In genomic region chr13:51793570-51794273, GRCh38 we compare ENCODE assay signal across 9 cellular contexts. TPM values are rescaled to one million over a fixed set of nuclear protein-coding genes. Genes with fewer than 3 reads are reported as not detected.
DNase-seq lines count a peak whose midpoint lies in the region; ATAC-seq, FAIRE-seq and TF ChIP-seq lines count a peak whose summit lies in the region.
"Had no signal": no experiment of that assay in that cellular context is flagged by ENCODE, and none has a peak within 500 bp of the region (broad histone marks: within the 10 kb centered on the region; RNA-seq: fewer than 3 reads in every experiment).

No MANE protein-coding gene starts in this region.

- TF ChIP-seq CTCF in A549 (IDR thresholded peaks at IDR 0.05), result no peak
- no peak for TF ChIP-seq CTCF in esophagus muscularis mucosa (IDR thresholded peaks at IDR 0.05)
- no peak for TF ChIP-seq CTCF in WTC11 (IDR thresholded peaks at IDR 0.05)

- 58% methylated on average over 6 of the region's 6 CpGs for WGBS in A549 (ENCODE audit: missing lambda C conversion rate)
- 71% methylated on average over 6 of the region's 6 CpGs for WGBS in esophagus muscularis mucosa

- no peaks in the 10 kb centered on the region for H3K9me3 Mint-ChIP-seq in WTC11

- intact Hi-C loops in esophagus muscularis mucosa (cut with DNase I), result no loop called here

- H3K36me3 ChIP-seq in esophagus muscularis mucosa, result peaks cover 0 to 46% (median 9%) of the 10 kb centered on the region in 4 donors

- H3K27ac Mint-ChIP-seq in WTC11, result no peak overlapping the region

- H3K27me3 Mint-ChIP-seq in WTC11 (ENCODE audit: low read depth), result no peaks in the 10 kb centered on the region

- peak in 1 of 2 experiments; percentile 53 for DNase-seq in A549 (ENCODE audit: low read depth in 1 of 2, low spot score in 1 of 2)
- peak; percentile 82 for DNase-seq in SKM-1 (lab: John Stamatoyannopoulos, UW; ENCODE audit: unreplicated experiment)
- DNase-seq in esophagus muscularis mucosa (ENCODE audit: extremely low spot score), result no peak
- peak; percentile 46 to 58 for DNase-seq in stimulated activated CD4-positive, alpha-beta T cell treated with anti-CD3 and anti-CD28 coated beads, Interleukin-12 subunit alpha, Interleukin-12 subunit beta, amount 100 ng/mL, for 24 hours (ENCODE audit: low read depth in 2 of 2)
- DNase-seq in WTC11 (ENCODE audit: low spot score), result no peak
- no peak for DNase-seq in NCI-H526 (lab: John Stamatoyannopoulos, UW)

- H3K4me3 Mint-ChIP-seq in WTC11, result no peak overlapping the region

- H3K4me1 ChIP-seq in A549, result peaks cover 13% of the 10 kb centered on the region
- peaks cover 0 to 12% (median 8%) of the 10 kb centered on the region in 4 donors for H3K4me1 ChIP-seq in esophagus muscularis mucosa

- CTCF ChIA-PET in A549 (lab: Yijun Ruan, JAX), result interaction anchor here (1.0 to 1.4 kb wide), 2 partner anchors 8 to 208 kb away, joined by 3 read pairs; no protein-coding TSS in a partner anchor
- CTCF ChIA-PET in WTC11 (lab: Charles Lee), result no interaction called here

- no peak for TF ChIP-seq RAD21 in A549 (conservative IDR thresholded peaks at IDR 0.05 in 1 of 2, IDR thresholded peaks at IDR 0.05 in 1 of 2)

- H3K4me3 ChIP-seq in A549 (no peak overlapping the region), esophagus muscularis mucosa (no peak overlapping the region)
- H3K4me3 ChIP-seq: dorsolateral prefrontal cortex had no signal

- peak overlapping the region; percentile 23 for H3K4me2 ChIP-seq in A549

- peak; percentile 68 to 77; a peak in 4 of 6 replicates for ATAC-seq in A549
- peak; percentile 61 for ATAC-seq in HG03159 (IDR thresholded peaks at IDR 0.05; ENCODE audit: unreplicated experiment)
- no peak for ATAC-seq in WTC11

- H3K27me3 ChIP-seq in esophagus muscularis mucosa, result no peaks in the 10 kb centered on the region
- H3K27me3 ChIP-seq: dorsolateral prefrontal cortex had no signal

- TF ChIP-seq EP300 in A549 (IDR thresholded peaks at IDR 0.05) (no peak), esophagus muscularis mucosa (IDR thresholded peaks at IDR 0.05) (no peak)

- POLR2A ChIA-PET in A549 (lab: Yijun Ruan, JAX), result interaction anchor here (1.6 kb wide), 1 partner anchor 341 kb away, joined by 4 read pairs; the partner anchor contains the start of gene INTS6
- POLR2A ChIA-PET in WTC11 (lab: Charles Lee), result no interaction called here

- H3K4me1 Mint-ChIP-seq in WTC11, result peaks cover 15% of the 10 kb centered on the region

- no peaks in the 10 kb centered on the region for H3K9me3 ChIP-seq in A549
- no peaks in the 10 kb centered on the region for H3K9me3 ChIP-seq in esophagus muscularis mucosa

- no peak for FAIRE-seq in A549 (lab: Jason Lieb, UNC)

- no peak for TF ChIP-seq POLR2A in A549 (IDR thresholded peaks at IDR 0.05; ENCODE audit: low read length)
- TF ChIP-seq POLR2A in GM18951 (IDR thresholded peaks at IDR 0.05; ENCODE audit: extremely low read depth, insufficient read depth, insufficient read length), result peak; percentile 27
- no peak for TF ChIP-seq POLR2A in esophagus muscularis mucosa (IDR thresholded peaks at IDR 0.05; ENCODE audit: low read depth)

- in situ Hi-C loops in GM18951 (cut with MboI; ENCODE audit: low sequenced_read_pairs, unreplicated experiment), result no loop called here

- H3K36me3 Mint-ChIP-seq in WTC11, result no peaks in the 10 kb centered on the region

- H3K27ac ChIP-seq in A549, result peak overlapping the region; percentile 66 to 82
- peak overlapping the region; percentile 40 to 50 (median 42) for H3K27ac ChIP-seq in esophagus muscularis mucosa (replicated peaks in 1 of 4)

TF ChIP-seq in A549, 52 proteins besides CTCF, POLR2A, EP300 and RAD21 (continues in another document):
- TF ChIP-seq ZFP36 (IDR thresholded peaks at IDR 0.05; ENCODE audit: borderline replicate concordance, partially characterized antibody) (no peak), CHD2 (IDR thresholded peaks at IDR 0.05; ENCODE audit: low read length, partially characterized antibody) (no peak), MAFK (IDR thresholded peaks at IDR 0.05; ENCODE audit: partially characterized antibody) (peak; percentile 35), KDM1A (IDR thresholded peaks at IDR 0.05; ENCODE audit: low read depth) (no peak), HES2 (IDR thresholded peaks at IDR 0.05) (no peak), SMC3 (IDR thresholded peaks at IDR 0.05) (no peak), GATA3 (IDR thresholded peaks at IDR 0.05; ENCODE audit: borderline replicate concordance) (no peak), ESRRA (IDR thresholded peaks at IDR 0.05; ENCODE audit: borderline replicate concordance, low read length) (no peak), POLR2AphosphoS2 (conservative IDR thresholded peaks at IDR 0.05; ENCODE audit: low read length) (no peak), TFCP2L1 (CRISPR knock-in tag; IDR thresholded peaks at IDR 0.05) (no peak), ZC3H11A (IDR thresholded peaks at IDR 0.05) (no peak), HOXB13 (CRISPR knock-in tag; IDR thresholded peaks at IDR 0.05; ENCODE audit: low read depth) (no peak), ZSCAN20 (CRISPR knock-in tag; IDR thresholded peaks at IDR 0.05) (no peak), BHLHE40 (IDR thresholded peaks at IDR 0.05; ENCODE audit: low read depth, low read length) (no peak), CBX2 (IDR thresholded peaks at IDR 0.05; ENCODE audit: borderline replicate concordance, low read depth) (no peak), JUN (IDR thresholded peaks at IDR 0.05) (no peak), NPAS2 (CRISPR knock-in tag; IDR thresholded peaks at IDR 0.05; ENCODE audit: borderline replicate concordance) (no peak), HDAC2 (IDR thresholded peaks at IDR 0.05) (no peak), KDM5A (IDR thresholded peaks at IDR 0.05) (no peak), ZNF302 (CRISPR knock-in tag; IDR thresholded peaks at IDR 0.05) (no peak), SREBF2 (IDR thresholded peaks at IDR 0.05) (no peak), JUNB (IDR thresholded peaks at IDR 0.05) (0 out of 2 replicates have a peak, but pooled peaks have one; percentile 41), CHD4 (IDR thresholded peaks at IDR 0.05; ENCODE audit: borderline replicate concordance) (no peak), RARB (CRISPR knock-in tag; IDR thresholded peaks at IDR 0.05) (no peak)

TF ChIP-seq in WTC11, 78 proteins besides CTCF, POLR2A, EP300 and RAD21 (continues in another document):
- TF ChIP-seq HMGXB4 (CRISPR knock-in tag; IDR thresholded peaks at IDR 0.05) (no peak), ARID4B (CRISPR knock-in tag; IDR thresholded peaks at IDR 0.05; ENCODE audit: borderline replicate concordance) (no peak)

RNA-seq across cellular contexts. Expression of gene DHRS12, which starts 10.2 kb away (rescaled TPM):
- polyA plus RNA-seq in A549 (2011; rRNA removed), result 7.5 and 7.6 TPM in 2 replicates
- 2.5 and 2.9 TPM in 2 replicates for polyA plus RNA-seq in A549 (2012; cell fraction: cytosol; rRNA removed)
- 3.0 and 3.5 TPM in 2 replicates for polyA plus RNA-seq in A549 (2012; cell fraction: nucleus; rRNA removed)
- 4.1 to 4.3 TPM (median 4.2 TPM) in 3 replicates for polyA plus RNA-seq in A549 (2017; fragmentation: RNase III; extraction: RNeasy Plus Mini Kit Qiagen cat#74134 plus additional on column Dnase treatment)
- polyA minus RNA-seq in A549 (2011; rRNA and poly(A)+ RNA removed), result 3.3 and 4.3 TPM in 2 replicates
- total RNA-seq in esophagus muscularis mucosa, result 10 to 100 TPM; 10.3 to 18.6 (median 14.9) TPM
- total RNA-seq in WTC11 (2021), result 10.2 to 14.8 TPM (median 12.9 TPM) in 3 replicates

RNA-seq across cellular contexts. Expression of gene TMEM272, which starts 51.3 kb away (rescaled TPM):
- polyA plus RNA-seq in A549 (2011; rRNA removed) (not detected in 2 replicates), A549 (2017; fragmentation: RNase III; extraction: RNeasy Plus Mini Kit Qiagen cat#74134 plus additional on column Dnase treatment) (not detected in 3 replicates)
- polyA plus RNA-seq in A549 (2012; cell fraction: cytosol; rRNA removed), result not detected in 2 replicates
- 0.04 TPM in 1 of 2 replicates, not detected in the other for polyA plus RNA-seq in A549 (2012; cell fraction: nucleus; rRNA removed)
- not detected in 2 replicates for polyA minus RNA-seq in A549 (2011; rRNA and poly(A)+ RNA removed)
- total RNA-seq in esophagus muscularis mucosa (not detected), WTC11 (2021) (0.09 to 0.21 TPM in 2 of 3 replicates, not detected in the other)

Comparison
In these comparisons a context has a peak if more than half of its experiments do, and no peak if none do; other contexts are left out.
1. DNase-seq: peak in SKM-1 (single experiment) and stimulated activated CD4-positive, alpha-beta T cell treated with anti-CD3 and anti-CD28 coated beads, Interleukin-12 subunit alpha, Interleukin-12 subunit beta, amount 100 ng/mL, for 24 hours (2 of 2); none in esophagus muscularis mucosa (single experiment), WTC11 (single experiment) and NCI-H526 (0 of 2).
2. Of the 8 proteins assayed by ChIP-seq in both WTC11 and A549: peak only in WTC11: none; only in A549: MAX; in both: none; in neither: 7.